8 cellular contexts compared by ENCODE assay signal in genomic region chr12:68364893-68365725, GRCh38. TPM values are rescaled to one million over a fixed set of nuclear protein-coding genes. Genes with fewer than 3 reads are reported as not detected.
DNase-seq lines count a peak whose midpoint lies in the region; ATAC-seq, FAIRE-seq and TF ChIP-seq lines count a peak whose summit lies in the region.

No MANE protein-coding gene starts in this region.

- peaks cover 5% of the 10 kb centered on the region for H3K36me3 Mint-ChIP-seq in T-helper 1 cell treated with Interleukin-12 subunit alpha and Interleukin-12 subunit beta and Interleukin-4 antibody, amounts not matched to agents 30 μg/mL and 1 μg/mL, for 36 hours (ENCODE audit: low read depth)

- no peak overlapping the region for H3K27ac ChIP-seq in HUES64 (ENCODE audit: low read depth, low read length)

- H3K4me3 Mint-ChIP-seq in T-helper 1 cell treated with Interleukin-12 subunit alpha and Interleukin-12 subunit beta and Interleukin-4 antibody, amounts not matched to agents 30 μg/mL and 1 μg/mL, for 36 hours: peak overlapping the region; percentile 78

- peak overlapping the region; percentile 27 for H3K4me3 ChIP-seq in HUES64 (ENCODE audit: low read length)

- H3K27ac Mint-ChIP-seq in T-helper 1 cell treated with Interleukin-12 subunit alpha and Interleukin-12 subunit beta and Interleukin-4 antibody, amounts not matched to agents 30 μg/mL and 1 μg/mL, for 36 hours: peak overlapping the region; percentile 94

- FAIRE-seq in D721Med (lab: Jason Lieb, UNC): no peak

- H3K36me3 ChIP-seq in HUES64 (ENCODE audit: insufficient read depth, low read length): no peaks in the 10 kb centered on the region

- H3K9me3 ChIP-seq in HUES64 (ENCODE audit: insufficient read depth, low read depth, low read length): no peaks in the 10 kb centered on the region

- no peaks in the 10 kb centered on the region for H3K9me3 Mint-ChIP-seq in T-helper 1 cell treated with Interleukin-12 subunit alpha and Interleukin-12 subunit beta and Interleukin-4 antibody, amounts not matched to agents 30 μg/mL and 1 μg/mL, for 36 hours

- H3K9ac ChIP-seq in HUES64 (ENCODE audit: low read depth, low read length): peak overlapping the region; percentile 23; the same call in 1 of the 2 replicates

- no peak for TF ChIP-seq CTCF in D721Med (IDR thresholded peaks at IDR 0.05; ENCODE audit: insufficient read depth, missing control alignments)

- peak; percentile 70 for DNase-seq in DMS79 (lab: John Stamatoyannopoulos, UW)
- DNase-seq in amygdala (lab: John Stamatoyannopoulos, UW): peak in 36 of 56 donors; percentile 1 to 51 (median 18)
- DNase-seq in hepatic stellate cell (ENCODE audit: low spot score): peak; percentile 93
- peak; percentile 79 for DNase-seq in retina
- DNase-seq in D721Med (ENCODE audit: insufficient read length, low spot score): no peak

- H3K4me1 ChIP-seq in HUES64 (ENCODE audit: insufficient read depth, low read length): peaks cover 9% of the 10 kb centered on the region; the same call in 1 of the 2 replicates

- H3K4me1 Mint-ChIP-seq in T-helper 1 cell treated with Interleukin-12 subunit alpha and Interleukin-12 subunit beta and Interleukin-4 antibody, amounts not matched to agents 30 μg/mL and 1 μg/mL, for 36 hours (ENCODE audit: low read depth): peaks cover 55% of the 10 kb centered on the region

- WGBS in HUES64: 38% methylated on average over 26 of the region's 26 CpGs

- no peaks in the 10 kb centered on the region for H3K27me3 ChIP-seq in HUES64 (ENCODE audit: insufficient read depth, low read length)

- ATAC-seq in GM21529 (IDR thresholded peaks at IDR 0.05; ENCODE audit: unreplicated experiment): peak; percentile 84

- no peaks in the 10 kb centered on the region for H3K27me3 Mint-ChIP-seq in T-helper 1 cell treated with Interleukin-12 subunit alpha and Interleukin-12 subunit beta and Interleukin-4 antibody, amounts not matched to agents 30 μg/mL and 1 μg/mL, for 36 hours (ENCODE audit: low read depth)

RNA-seq across cellular contexts. Expression of gene MDM1, which starts 32.9 kb away (rescaled TPM):
- 10.6 TPM for polyA plus RNA-seq in HUES64 (2013, experiment 1 of 2)
- polyA plus RNA-seq in HUES64 (2013, experiment 2 of 2): 8.6 TPM
